Comparison of ENCODE assay signal across 16 cellular contexts in the genomic region with DNA sequence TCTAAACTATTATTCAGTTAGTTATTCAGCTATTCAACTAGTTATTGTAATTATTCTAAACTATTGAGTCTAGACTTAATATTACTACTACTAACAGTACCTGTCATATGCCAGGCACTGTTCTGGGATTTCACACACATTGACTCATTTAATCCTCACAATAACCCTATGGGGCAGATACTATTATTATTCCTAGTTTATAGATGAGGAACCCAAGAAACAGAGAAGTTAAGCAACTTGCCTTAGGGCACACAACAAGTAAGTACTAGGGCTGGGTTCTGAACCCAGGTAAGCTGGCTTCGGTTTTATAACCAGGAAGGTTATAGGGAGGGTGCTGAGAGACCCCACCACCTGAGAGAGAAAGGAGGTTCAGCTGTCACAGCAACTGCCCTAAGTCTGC. TPM values are rescaled to one million over a fixed set of nuclear protein-coding genes. Genes with fewer than 3 reads are reported as not detected.
DNase-seq lines count a peak whose midpoint lies in the region; ATAC-seq and TF ChIP-seq lines count a peak whose summit lies in the region.
"Had no signal": no experiment of that assay in that cellular context is flagged by ENCODE, and none has a peak within 500 bp of the region (broad histone marks: within the 10 kb centered on the region; RNA-seq: fewer than 3 reads in every experiment).

No MANE protein-coding gene starts in this region.

- POLR2A ChIA-PET in RWPE1 (lab: Yijun Ruan, JAX; ENCODE audit: low non-redundant PET) (interaction anchor here (3.8 kb wide), 1 partner anchor 8 kb away, joined by 11 read pairs; the partner anchor contains the start of gene TEAD3), HEK293T (lab: Yijun Ruan, JAX) (interaction anchor here (0.7 to 1.7 kb wide), 2 partner anchors 16 to 18 kb away, joined by 3 to 8 read pairs; no protein-coding TSS in a partner anchor)

- peak overlapping the region; percentile 78 for H3K27ac Mint-ChIP-seq in HFFc6
- H3K27ac Mint-ChIP-seq: activated CD4-positive, alpha-beta T cell treated with anti-CD3 and anti-CD28 coated beads, Interleukin-2, amount 10 ng/mL, durations not matched to agents 24 days and 14 days; CD4-positive, CD25-positive, alpha-beta regulatory T cell; T-helper 17 cell had no signal

- no peaks in the 10 kb centered on the region for H3K27me3 ChIP-seq in gastroesophageal sphincter
- no peaks in the 10 kb centered on the region for H3K27me3 ChIP-seq in gastrocnemius medialis
- H3K27me3 ChIP-seq in effector memory CD4-positive, alpha-beta T cell (replicated peaks; ENCODE audit: control insufficient read depth, insufficient read depth, low read length, poor library complexity, severe bottlenecking), result no peaks in the 10 kb centered on the region
- H3K27me3 ChIP-seq: brain microvascular endothelial cell had no signal

- H3K4me3 ChIP-seq in gastroesophageal sphincter (no peak overlapping the region), gastrocnemius medialis (no peak overlapping the region)
- H3K4me3 ChIP-seq in effector memory CD4-positive, alpha-beta T cell (ENCODE audit: insufficient read depth, low read depth, low read length, poor library complexity, severe bottlenecking), result no peak overlapping the region

- in situ Hi-C loops in gastrocnemius medialis (cut with MboI; ENCODE audit: low sequenced_read_pairs in 4 of 4), result no loop called here

- H3K36me3 ChIP-seq in gastroesophageal sphincter (peaks cover 0 to 10% of the 10 kb centered on the region in 2 donors), gastrocnemius medialis (no peaks in the 10 kb centered on the region)
- H3K36me3 ChIP-seq in effector memory CD4-positive, alpha-beta T cell (ENCODE audit: control insufficient read depth, insufficient read depth, low read length), result no peaks in the 10 kb centered on the region

- no peaks in the 10 kb centered on the region for H3K9me3 Mint-ChIP-seq in HFFc6
- H3K9me3 Mint-ChIP-seq: activated CD4-positive, alpha-beta T cell treated with anti-CD3 and anti-CD28 coated beads, Interleukin-2, amount 10 ng/mL, durations not matched to agents 24 days and 14 days; CD4-positive, CD25-positive, alpha-beta regulatory T cell; stimulated activated naive CD8-positive, alpha-beta T cell treated with anti-CD3 and anti-CD28 coated beads, Interleukin-15, amount 100 ng/mL, for 72 hours had no signal

- intact Hi-C loops in gastrocnemius medialis (cut with DNase I; ENCODE audit: low total_unique reads), result no loop called here

- no peak for ATAC-seq in gastroesophageal sphincter
- no peak for ATAC-seq in gastrocnemius medialis
- no peak for ATAC-seq in GM21367 (IDR thresholded peaks at IDR 0.05; ENCODE audit: unreplicated experiment)
- ATAC-seq: stimulated activated naive CD8-positive, alpha-beta T cell treated with anti-CD3 and anti-CD28 coated beads, Interleukin-15, amount 100 ng/mL, for 72 hours; T-helper 17 cell had no signal

- no peaks in the 10 kb centered on the region for H3K27me3 Mint-ChIP-seq in HFFc6 (ENCODE audit: insufficient read depth)
- H3K27me3 Mint-ChIP-seq: stimulated activated naive CD8-positive, alpha-beta T cell treated with anti-CD3 and anti-CD28 coated beads, Interleukin-15, amount 100 ng/mL, for 72 hours; T-helper 17 cell had no signal

- H3K36me3 Mint-ChIP-seq in HFFc6 (ENCODE audit: low read depth), result no peaks in the 10 kb centered on the region; the same call in 1 of the 2 replicates
- H3K36me3 Mint-ChIP-seq: CD4-positive, CD25-positive, alpha-beta regulatory T cell had no signal

- CTCF ChIA-PET in RWPE1 (lab: Yijun Ruan, JAX), result interaction anchor here (0.5 kb wide), 1 partner anchor 26 kb away, joined by 3 read pairs; no protein-coding TSS in a partner anchor
- CTCF ChIA-PET in HEK293T (lab: Yijun Ruan, JAX), result no interaction called here

- TF ChIP-seq EP300 in gastroesophageal sphincter (IDR thresholded peaks at IDR 0.05), result no peak

- 64 to 100% methylated on average over 1 of the region's 1 CpG for WGBS in gastroesophageal sphincter (ENCODE audit: low coverage in 1 of 2), 2 donors

- H3K27ac ChIP-seq in RWPE1 (peak overlapping the region; percentile 99), gastroesophageal sphincter (peak overlapping the region; percentile 90 to 100 (median 98)), gastrocnemius medialis (peak overlapping the region; percentile 64 to 78 (median 69))
- no peak overlapping the region for H3K27ac ChIP-seq in effector memory CD4-positive, alpha-beta T cell (ENCODE audit: insufficient read depth, low read length, poor library complexity, severe bottlenecking)

- H3K9me3 ChIP-seq in gastroesophageal sphincter (no peaks in the 10 kb centered on the region), gastrocnemius medialis (no peaks in the 10 kb centered on the region)
- H3K9me3 ChIP-seq in effector memory CD4-positive, alpha-beta T cell (ENCODE audit: control insufficient read depth, low read length), result no peaks in the 10 kb centered on the region

- DNase-seq in HFFc6, result no peak
- no peak for DNase-seq in RWPE1 (ENCODE audit: low spot score)
- no peak for DNase-seq in gastrocnemius medialis
- DNase-seq in effector memory CD4-positive, alpha-beta T cell, result no peak
- no peak for DNase-seq in DMS53 treated with DMSO at 0.1 percent for 48 hours (lab: John Stamatoyannopoulos, UW; ENCODE audit: unreplicated experiment)
- DNase-seq in HEK293T (ENCODE audit: extremely low spot score), result no peak
- DNase-seq: activated CD4-positive, alpha-beta T cell treated with anti-CD3 and anti-CD28 coated beads, Interleukin-2, amount 10 ng/mL, durations not matched to agents 24 days and 14 days; brain microvascular endothelial cell; CD4-positive, CD25-positive, alpha-beta regulatory T cell; NCI-H2081; OCI-M1; retina; stimulated activated naive CD8-positive, alpha-beta T cell treated with anti-CD3 and anti-CD28 coated beads, Interleukin-15, amount 100 ng/mL, for 72 hours; T-helper 17 cell had no signal

- TF ChIP-seq CTCF in HFFc6 (IDR thresholded peaks at IDR 0.05), result no peak
- no peak for TF ChIP-seq CTCF in RWPE1 (conservative IDR thresholded peaks at IDR 0.05; ENCODE audit: low read depth)
- no peak for TF ChIP-seq CTCF in gastroesophageal sphincter (IDR thresholded peaks at IDR 0.05)
- no peak for TF ChIP-seq CTCF in gastrocnemius medialis (IDR thresholded peaks at IDR 0.05 in 4 of 5, conservative IDR thresholded peaks at IDR 0.05 in 1 of 5)

- peaks cover 77% of the 10 kb centered on the region for H3K4me1 Mint-ChIP-seq in HFFc6 (ENCODE audit: low read depth)

- H3K4me3 Mint-ChIP-seq in HFFc6, result no peak overlapping the region
- H3K4me3 Mint-ChIP-seq: activated CD4-positive, alpha-beta T cell treated with anti-CD3 and anti-CD28 coated beads, Interleukin-2, amount 10 ng/mL, durations not matched to agents 24 days and 14 days; CD4-positive, CD25-positive, alpha-beta regulatory T cell; stimulated activated naive CD8-positive, alpha-beta T cell treated with anti-CD3 and anti-CD28 coated beads, Interleukin-15, amount 100 ng/mL, for 72 hours; T-helper 17 cell had no signal

- TF ChIP-seq POLR2A in gastroesophageal sphincter (IDR thresholded peaks at IDR 0.05), result no peak
- TF ChIP-seq POLR2A in gastrocnemius medialis (IDR thresholded peaks at IDR 0.05), result no peak

- H3K4me1 ChIP-seq in gastroesophageal sphincter, result peaks cover 5 to 100% (median 71%) of the 10 kb centered on the region in 3 donors
- H3K4me1 ChIP-seq in gastrocnemius medialis, result peaks cover 21 to 51% of the 10 kb centered on the region in 2 donors
- H3K4me1 ChIP-seq in effector memory CD4-positive, alpha-beta T cell (ENCODE audit: control insufficient read depth, insufficient read depth, low read length, poor library complexity, severe bottlenecking), result no peaks in the 10 kb centered on the region

TF ChIP-seq in HEK293T, 16 proteins besides CTCF, POLR2A, EP300 and RAD21:
- TF ChIP-seq, protein P1, sequence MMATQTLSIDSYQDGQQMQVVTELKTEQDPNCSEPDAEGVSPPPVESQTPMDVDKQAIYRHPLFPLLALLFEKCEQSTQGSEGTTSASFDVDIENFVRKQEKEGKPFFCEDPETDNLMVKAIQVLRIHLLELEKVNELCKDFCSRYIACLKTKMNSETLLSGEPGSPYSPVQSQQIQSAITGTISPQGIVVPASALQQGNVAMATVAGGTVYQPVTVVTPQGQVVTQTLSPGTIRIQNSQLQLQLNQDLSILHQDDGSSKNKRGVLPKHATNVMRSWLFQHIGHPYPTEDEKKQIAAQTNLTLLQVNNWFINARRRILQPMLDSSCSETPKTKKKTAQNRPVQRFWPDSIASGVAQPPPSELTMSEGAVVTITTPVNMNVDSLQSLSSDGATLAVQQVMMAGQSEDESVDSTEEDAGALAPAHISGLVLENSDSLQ (IDR thresholded peaks at IDR 0.05), result no peak
- TF ChIP-seq ARNT (IDR thresholded peaks at IDR 0.05) (no peak), ZNF384 (IDR thresholded peaks at IDR 0.05) (no peak), CTBP1 (IDR thresholded peaks at IDR 0.05; ENCODE audit: borderline replicate concordance) (no peak), L3MBTL2 (conservative IDR thresholded peaks at IDR 0.05) (no peak), FOXA1 (IDR thresholded peaks at IDR 0.05) (no peak), LEF1 (IDR thresholded peaks at IDR 0.05; ENCODE audit: borderline replicate concordance) (no peak), BHLHE40 (IDR thresholded peaks at IDR 0.05; ENCODE audit: borderline replicate concordance) (no peak), NFRKB (IDR thresholded peaks at IDR 0.05) (no peak), ELF4 (IDR thresholded peaks at IDR 0.05) (no peak), FOXM1 (IDR thresholded peaks at IDR 0.05; ENCODE audit: borderline replicate concordance) (no peak), HDGF (IDR thresholded peaks at IDR 0.05; ENCODE audit: borderline replicate concordance) (no peak), SP1 (IDR thresholded peaks at IDR 0.05) (no peak), SUZ12 (IDR thresholded peaks at IDR 0.05) (no peak), FOXK2 (IDR thresholded peaks at IDR 0.05) (no peak)
TF ChIP-seq in HEK293T: peak in this region for 0.

RNA-seq across cellular contexts. Expression of gene TEAD3, which starts 7.8 kb away (rescaled TPM):
- 10 to 100 TPM; 34.2 to 39.5 (median 36.5) TPM for total RNA-seq in HFFc6 (2021; fragmentation: NEBNext Ultra II Directional; extraction: Animal tissue kit (Norgen Biotek cat#: 25700))
- total RNA-seq in gastroesophageal sphincter (100 to 1,000 TPM in 1 of 4 donors, 10 to 100 TPM in 3; 58.3 to 122 (median 72.5) TPM), gastrocnemius medialis (10 to 100 TPM; 11.5 to 14.8 (median 13.5) TPM)
- total RNA-seq: CD4-positive, CD25-positive, alpha-beta regulatory T cell had no signal

RNA-seq across cellular contexts. Expression of gene RPL10A, which starts 20.9 kb away (rescaled TPM):
- total RNA-seq in HFFc6 (2021; fragmentation: NEBNext Ultra II Directional; extraction: Animal tissue kit (Norgen Biotek cat#: 25700)), result 1,000 to 10,000 TPM; 1,220 to 1,355 (median 1,285) TPM
- total RNA-seq in gastroesophageal sphincter, result 1,000 to 10,000 TPM in 3 of 4 donors, 100 to 1,000 TPM in 1; 870 to 1,936 (median 1,411) TPM
- 1,000 to 10,000 TPM in 1 of 4 donors, 100 to 1,000 TPM in 3; 772 to 1,014 (median 808) TPM for total RNA-seq in gastrocnemius medialis

RNA-seq across cellular contexts. Expression of gene TULP1, which starts 23.6 kb away (rescaled TPM):
- not detected for total RNA-seq in HFFc6 (2021; fragmentation: NEBNext Ultra II Directional; extraction: Animal tissue kit (Norgen Biotek cat#: 25700))
- total RNA-seq in gastroesophageal sphincter (under 1 TPM in 1 of 4 donors, not detected in 3; 0.89 TPM), gastrocnemius medialis (not detected)
- total RNA-seq: activated CD4-positive, alpha-beta T cell treated with anti-CD3 and anti-CD28 coated beads, Interleukin-2, amount 10 ng/mL, durations not matched to agents 24 days and 14 days; CD4-positive, CD25-positive, alpha-beta regulatory T cell; T-helper 17 cell had no signal

RNA-seq across cellular contexts. Expression of gene FANCE, which starts 36.9 kb away (rescaled TPM):
- 10 to 100 TPM in 1 of 6 experiments, 1 to 10 TPM in 5; 7.2 to 10.7 (median 9.2) TPM for total RNA-seq in HFFc6 (2021; fragmentation: NEBNext Ultra II Directional; extraction: Animal tissue kit (Norgen Biotek cat#: 25700))
- total RNA-seq in gastroesophageal sphincter (1 to 10 TPM; 2.6 to 5.0 (median 3.8) TPM), gastrocnemius medialis (10 to 100 TPM in 1 of 4 donors, 1 to 10 TPM in 3; 2.5 to 10.5 (median 5.9) TPM)
